In the genomic region with DNA sequence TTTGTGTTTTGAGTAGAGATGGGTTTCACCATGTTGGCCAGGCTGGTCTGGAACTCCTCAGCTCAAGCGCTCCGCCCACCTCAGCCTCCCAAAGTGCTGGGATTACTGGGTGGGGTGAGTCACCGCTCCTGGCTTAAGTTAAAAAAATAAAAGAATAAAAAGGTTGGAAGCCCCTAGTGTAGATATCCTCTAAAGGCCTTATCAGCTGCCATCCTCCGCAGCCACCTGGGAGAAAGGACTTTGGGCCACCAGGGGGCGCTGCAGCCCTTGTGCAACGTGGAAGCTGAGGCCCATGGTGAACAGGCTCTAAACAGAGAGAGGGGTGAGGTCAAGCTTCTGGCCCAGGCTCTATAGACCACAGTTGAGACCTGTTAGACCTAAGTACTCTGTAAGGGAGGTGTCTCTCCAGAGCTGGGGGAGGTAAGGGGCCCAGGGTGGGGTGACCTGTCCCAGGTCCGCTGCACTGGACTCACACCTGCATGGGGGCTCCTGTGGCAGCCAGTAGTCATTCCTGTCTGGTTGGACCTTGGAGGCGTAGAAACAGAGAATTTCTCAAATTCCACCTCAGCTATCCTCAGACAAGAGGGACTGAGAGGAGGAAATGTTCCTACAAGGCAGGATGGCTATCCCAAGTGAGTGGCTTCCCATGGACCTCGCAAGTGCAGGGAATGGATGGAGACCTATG, we compare ENCODE assay signal across 8 cellular contexts. TPM values are rescaled to one million over a fixed set of nuclear protein-coding genes. Genes with fewer than 3 reads are reported as not detected.
A peak's percentile ranks its signal among the peaks of the same experiment; 100 is the strongest.
DNase-seq lines count a peak whose midpoint lies in the region; ATAC-seq and TF ChIP-seq lines count a peak whose summit lies in the region.

No MANE protein-coding gene starts in this region.

- no peak overlapping the region for H3K27ac ChIP-seq in left lung

- peak; percentile 90 for ATAC-seq in left lung
- no peak for ATAC-seq in GM21447 (IDR thresholded peaks at IDR 0.05; ENCODE audit: unreplicated experiment)

- H3K9me3 ChIP-seq in HAP-1, result no peaks in the 10 kb centered on the region
- H3K9me3 ChIP-seq in left lung, result no peaks in the 10 kb centered on the region

- H3K4me3 ChIP-seq in AG10803 (ENCODE audit: low read length), result no peak overlapping the region
- no peak overlapping the region for H3K4me3 ChIP-seq in HAP-1
- H3K4me3 ChIP-seq in left lung, result no peak overlapping the region

- in situ Hi-C loops in HAP-1 (cut with MboI; ENCODE audit: low sequenced_read_pairs), result no loop called here

- H3K27me3 ChIP-seq in HAP-1 (ENCODE audit: low read depth), result no peaks in the 10 kb centered on the region
- H3K27me3 ChIP-seq in left lung, result no peaks in the 10 kb centered on the region

- TF ChIP-seq CTCF in AG10803 (conservative IDR thresholded peaks at IDR 0.05; ENCODE audit: low read length) (peak; percentile 82), left lung (IDR thresholded peaks at IDR 0.05) (peak; percentile 85 to 91)

- H3K4me1 ChIP-seq in HAP-1 (no peaks in the 10 kb centered on the region), left lung (peaks cover 0 to 4% of the 10 kb centered on the region in 2 donors)

- intact Hi-C loops in left lung (cut with DNase I), result no loop called here

- H3K36me3 ChIP-seq in HAP-1 (replicated peaks), result no peaks in the 10 kb centered on the region
- no peaks in the 10 kb centered on the region for H3K36me3 ChIP-seq in left lung

- DNase-seq in AG10803 (ENCODE audit: low read depth), result peak; percentile 64
- DNase-seq in HAP-1 (ENCODE audit: low spot score in 2 of 2), result peak; percentile 64 to 95
- peak; percentile 64 for DNase-seq in NCI-H510A treated with DMSO at 0.1 percent for 48 hours (lab: John Stamatoyannopoulos, UW)
- DNase-seq in activated CD4-positive, alpha-beta T cell treated with anti-CD3 and anti-CD28 coated beads for 4 hours, result peak; percentile 79 to 85
- peak; percentile 69 for DNase-seq in cerebellum (ENCODE audit: low spot score)
- peak; percentile 79 to 97 for DNase-seq in left lung
- DNase-seq in stimulated activated CD4-positive, alpha-beta T cell treated with anti-CD3 and anti-CD28 coated beads, Interleukin-4, amount 100 ng/mL, for 1 hour, result peak; percentile 90

RNA-seq across cellular contexts. Expression of a gene that starts 14.0 kb away (rescaled TPM):
- 38.3 TPM for total RNA-seq in cerebellum
- 10 to 100 TPM; 20.7 to 35.9 TPM for total RNA-seq in left lung

RNA-seq across cellular contexts. Expression of a gene that starts 18.1 kb away (rescaled TPM):
- total RNA-seq in cerebellum, result 20.5 TPM
- 1 to 10 TPM; 2.1 to 2.9 TPM for total RNA-seq in left lung

RNA-seq across cellular contexts. Expression of a gene that starts 45.8 kb away (rescaled TPM):
- total RNA-seq in cerebellum (61.9 TPM), left lung (10 to 100 TPM; 33.1 to 42.0 TPM)
